Comparison of ENCODE assay signal across 22 cellular contexts in the genomic region with DNA sequence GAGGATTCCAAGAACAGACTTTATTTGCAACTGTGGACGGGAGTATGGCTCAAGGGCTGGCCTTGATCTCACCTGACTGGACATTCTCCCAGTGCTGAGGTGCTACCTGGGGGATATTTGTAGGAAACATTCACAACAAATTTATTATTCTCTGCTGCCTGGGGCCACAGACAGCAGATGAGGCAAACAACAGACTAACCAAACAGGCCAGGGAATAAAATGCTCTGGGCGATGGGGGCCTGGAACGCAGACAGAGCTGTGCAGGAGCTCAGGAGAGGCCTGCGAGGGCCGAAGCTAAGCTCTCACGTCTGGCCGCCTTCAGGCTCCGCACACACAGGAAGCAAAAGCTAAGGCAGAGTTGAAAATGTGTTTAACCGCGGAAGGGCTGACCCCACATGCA. TPM values are rescaled to one million over a fixed set of nuclear protein-coding genes. Genes with fewer than 3 reads are reported as not detected.
"Had no signal": no experiment of that assay in that cellular context is flagged by ENCODE, and none has a peak within 500 bp of the region (broad histone marks: within the 10 kb centered on the region; RNA-seq: fewer than 3 reads in every experiment).

No MANE protein-coding gene starts in this region.

- H3K27me3 ChIP-seq: right atrium auricular region had no signal

- H3K4me1 ChIP-seq: esophagus muscularis mucosa, gastrocnemius medialis, heart right ventricle, left ventricle myocardium inferior, right atrium auricular region, sigmoid colon, transverse colon had no signal

- FAIRE-seq: colon, kidney had no signal

- DNase-seq: effector memory CD8-positive, alpha-beta T cell; gastrocnemius medialis; heart right ventricle; immature natural killer cell; kidney; left cardiac atrium; left ventricle myocardium inferior; mesendoderm; naive thymus-derived CD4-positive, alpha-beta T cell; nephron progenitor cell; sigmoid colon; stimulated activated naive CD4-positive, alpha-beta T cell; substantia nigra; transverse colon had no signal

- ATAC-seq: effector memory CD8-positive, alpha-beta T cell; gastrocnemius medialis; heart right ventricle; left cardiac atrium; naive thymus-derived CD4-positive, alpha-beta T cell had no signal

- H3K27ac ChIP-seq: epithelial cell of prostate, esophagus muscularis mucosa, gastrocnemius medialis, heart right ventricle, left ventricle myocardium inferior, right atrium auricular region, sigmoid colon, skin epidermis, stomach, thoracic aorta, transverse colon had no signal

- H3K36me3 ChIP-seq: gastrocnemius medialis, heart right ventricle, left ventricle myocardium inferior, right atrium auricular region, sigmoid colon, thoracic aorta, transverse colon had no signal

- H3K9me3 ChIP-seq: esophagus muscularis mucosa, gastrocnemius medialis, heart right ventricle, left ventricle myocardium inferior, right atrium auricular region, sigmoid colon, stomach, thoracic aorta, transverse colon had no signal

- H3K4me3 ChIP-seq: esophagus muscularis mucosa, gastrocnemius medialis, heart right ventricle, left ventricle myocardium inferior, lung, right atrium auricular region, sigmoid colon, skin epidermis, stomach, thoracic aorta, transverse colon had no signal

RNA-seq across cellular contexts. Expression of a gene that starts 7.8 kb away (rescaled TPM):
- polyA plus RNA-seq: naive thymus-derived CD4-positive, alpha-beta T cell had no signal
